Comparison of ENCODE assay signal across 16 cellular contexts in genomic region chr20:16713056-16713455, GRCh38. TPM values are rescaled to one million over a fixed set of nuclear protein-coding genes. Genes with fewer than 3 reads are reported as not detected.
"Had no signal": no experiment of that assay in that cellular context is flagged by ENCODE, and none has a peak within 500 bp of the region (broad histone marks: within the 10 kb centered on the region; RNA-seq: fewer than 3 reads in every experiment).

No MANE protein-coding gene starts in this region.

- H3K9me3 ChIP-seq: psoas muscle, sigmoid colon, testis, upper lobe of right lung had no signal

- H3K36me3 ChIP-seq: sigmoid colon, upper lobe of right lung had no signal

- H3K4me1 ChIP-seq: psoas muscle, sigmoid colon, testis, upper lobe of right lung had no signal

- H3K27ac ChIP-seq: psoas muscle, sigmoid colon, testis, upper lobe of right lung had no signal

- H3K4me3 ChIP-seq: lung, psoas muscle, sigmoid colon, testis, upper lobe of right lung had no signal

- DNase-seq: activated CD4-positive, alpha-beta T cell treated with anti-CD3 and anti-CD28 coated beads for 1 hour; activated CD4-positive, alpha-beta T cell treated with anti-CD3 and anti-CD28 coated beads, Interleukin-2, amount 50 U/mL, for 48 hours; activated effector memory CD4-positive, alpha-beta T cell treated with anti-CD3 and anti-CD28 coated beads, Interleukin-2, amount 50 U/mL, for 16 hours; activated T-cell treated with anti-CD3 and anti-CD28 coated beads, Interleukin-2, amount 50 U/mL, for 4 hours; endodermal cell; immature natural killer cell; naive thymus-derived CD8-positive, alpha-beta T cell; occipital lobe; psoas muscle; sigmoid colon; stimulated activated CD4-positive, alpha-beta T cell treated with anti-CD3 and anti-CD28 coated beads, Interleukin-2, amount 100 ng/mL, for 48 hours; testis; upper lobe of right lung had no signal

- H3K27me3 ChIP-seq: sigmoid colon, testis, upper lobe of right lung had no signal

RNA-seq across cellular contexts. Expression of gene OTOR, which starts 35.1 kb away (rescaled TPM):
- total RNA-seq: activated naive CD4-positive, alpha-beta T cell treated with anti-CD3 and anti-CD28 coated beads, Interleukin-2, amount 50 U/mL, for 72 hours; activated T-cell treated with anti-CD3 and anti-CD28 coated beads, Interleukin-2, amount 50 U/mL, for 4 hours; endodermal cell; lung; naive thymus-derived CD8-positive, alpha-beta T cell; psoas muscle; sigmoid colon; testis; upper lobe of right lung had no signal
- polyA plus RNA-seq: esophagus; immature natural killer cell; lung; naive thymus-derived CD8-positive, alpha-beta T cell; psoas muscle; sigmoid colon had no signal
